ENCODE assay signal across 14 cellular contexts in genomic region chr10:22902147-22902546, GRCh38. TPM values are rescaled to one million over a fixed set of nuclear protein-coding genes. Genes with fewer than 3 reads are reported as not detected.
"Had no signal": no experiment of that assay in that cellular context is flagged by ENCODE, and none has a peak within 500 bp of the region (broad histone marks: within the 10 kb centered on the region; RNA-seq: fewer than 3 reads in every experiment).

No MANE protein-coding gene starts in this region.

RNA-seq across cellular contexts. Expression of gene ARMC3, which starts 25.7 kb away (rescaled TPM):
- total RNA-seq: colonic mucosa, dermis blood vessel endothelial cell, dermis microvascular lymphatic vessel endothelial cell, endothelial cell of umbilical vein, esophagus mucosa, esophagus squamous epithelium, fibroblast of lung, fibroblast of villous mesenchyme, foreskin keratinocyte, gastrocnemius medialis, gastroesophageal sphincter, glomerular endothelial cell, heart left ventricle, heart right ventricle had no signal
- polyA plus RNA-seq: endothelial cell of umbilical vein, fibroblast of lung, foreskin keratinocyte, heart left ventricle, heart right ventricle had no signal
